In genomic region chr4:128351502-128351901, GRCh38 we compare ENCODE assay signal across 9 cellular contexts.
"Had no signal": no experiment of that assay in that cellular context is flagged by ENCODE, and none has a peak within 500 bp of the region (broad histone marks: within the 10 kb centered on the region; RNA-seq: fewer than 3 reads in every experiment).

No MANE protein-coding gene starts in this region.

- FAIRE-seq: HepG2 had no signal

- H3K36me3 ChIP-seq: HAP-1 had no signal

- H3K9ac ChIP-seq: GM23248 had no signal

- ATAC-seq: HCT116 had no signal

- H3K27ac ChIP-seq: GM23248, HL-60 had no signal

- DNase-seq: GM23248, GOT3, H7, HFFc6, KBM-7 had no signal

- H3K9me3 ChIP-seq: HAP-1 had no signal

- H3K4me3 ChIP-seq: GM23248, HAP-1 had no signal

- H2AFZ ChIP-seq: GM23248 had no signal
